ENCODE assay signal across 10 cellular contexts in genomic region chr20:34084227-34084923, GRCh38. TPM values are rescaled to one million over a fixed set of nuclear protein-coding genes. Genes with fewer than 3 reads are reported as not detected.
DNase-seq lines count a peak whose midpoint lies in the region; ATAC-seq and TF ChIP-seq lines count a peak whose summit lies in the region.
"Had no signal": no experiment of that assay in that cellular context is flagged by ENCODE, and none has a peak within 500 bp of the region (broad histone marks: within the 10 kb centered on the region; RNA-seq: fewer than 3 reads in every experiment).

No MANE protein-coding gene starts in this region.

- H3K23me2 ChIP-seq in H9 (ENCODE audit: insufficient read length, low read depth, low read length, poor library complexity, severe bottlenecking): no peaks in the 10 kb centered on the region

- no peak for ATAC-seq in activated T-helper 17 cell treated with anti-CD3 and anti-CD28 coated beads, Interleukin-2, amount 50 U/mL, for 72 hours (replicated peaks)
- peak; percentile 25 to 53 (median 32) for ATAC-seq in psoas muscle
- no peak for ATAC-seq in HG02763 (IDR thresholded peaks at IDR 0.05; ENCODE audit: unreplicated experiment)
- ATAC-seq in HG03139 (IDR thresholded peaks at IDR 0.05; ENCODE audit: unreplicated experiment): no peak

- no peak overlapping the region for H2AFZ ChIP-seq in H9 (ENCODE audit: low read length)

- H3K9ac ChIP-seq in H9 (ENCODE audit: extremely low read depth, insufficient read length, low read length): no peak overlapping the region

- no CpG with 5 or more reads among the region's 9 CpGs for WGBS in H9 (ENCODE audit: extremely low coverage, insufficient read length, low lambda C conversion rate)
- WGBS in psoas muscle, 3 donors: 76 to 84% (median 76%) methylated on average over 9 of the region's 9 CpGs

- H3K79me2 ChIP-seq in H9 (ENCODE audit: insufficient read depth, low read length): no peaks in the 10 kb centered on the region

- H3K27me3 ChIP-seq in H9 (ENCODE audit: insufficient read depth, low read length) (no peaks in the 10 kb centered on the region), psoas muscle (ENCODE audit: insufficient read depth in 3 of 3, low read length in 2 of 3) (no peaks in the 10 kb centered on the region)
- H3K27me3 ChIP-seq: BE2C had no signal

- no peak overlapping the region for H4K91ac ChIP-seq in H9 (ENCODE audit: insufficient read length, low read depth, low read length)

- H2BK5ac ChIP-seq in H9 (ENCODE audit: insufficient read length, low read length): no peak overlapping the region

- H3K27ac ChIP-seq in H9 (ENCODE audit: insufficient read length, low read depth, low read length) (no peak overlapping the region), psoas muscle (peak overlapping the region; percentile 14)

- H3K14ac ChIP-seq in H9 (ENCODE audit: insufficient read depth, low read length): no peak overlapping the region

- H3K36me3 Mint-ChIP-seq in activated T-cell treated with anti-CD3 and anti-CD28 coated beads, Interleukin-2, amount 50 U/mL, for 24 hours (ENCODE audit: low read depth): peaks cover 95% of the 10 kb centered on the region
- H3K36me3 Mint-ChIP-seq in H9 (ENCODE audit: insufficient read depth in 1 of 3, low read depth in 3 of 3): peaks cover 15 to 63% (median 24%) of the 10 kb centered on the region in 3 experiments
- H3K36me3 Mint-ChIP-seq in activated T-helper 17 cell treated with anti-CD3 and anti-CD28 coated beads, Interleukin-2, amount 50 U/mL, for 72 hours (ENCODE audit: low read depth): peaks cover 86% of the 10 kb centered on the region

- H3K18ac ChIP-seq in H9 (ENCODE audit: insufficient read length, low read depth, low read length): no peak overlapping the region

- no peak overlapping the region for H2AK5ac ChIP-seq in H9 (ENCODE audit: insufficient read length, low read length)

- H3K9me3 ChIP-seq in H9 (ENCODE audit: control insufficient read depth, low read depth, low read length) (no peaks in the 10 kb centered on the region), psoas muscle (no peaks in the 10 kb centered on the region)
- H3K9me3 ChIP-seq: BE2C had no signal

- H3K4ac ChIP-seq in H9 (ENCODE audit: low read depth, low read length): no peak overlapping the region

- peak overlapping the region; percentile 47 for H3K27ac Mint-ChIP-seq in activated T-cell treated with anti-CD3 and anti-CD28 coated beads, Interleukin-2, amount 50 U/mL, for 24 hours
- peak overlapping the region; percentile 30 to 73 (median 50); a peak in 3 of 7 replicates for H3K27ac Mint-ChIP-seq in H9
- peak overlapping the region; percentile 26 for H3K27ac Mint-ChIP-seq in activated T-helper 17 cell treated with anti-CD3 and anti-CD28 coated beads, Interleukin-2, amount 50 U/mL, for 72 hours

- no peak overlapping the region for H4K5ac ChIP-seq in H9 (ENCODE audit: insufficient read length, low read depth, low read length)

- no peak overlapping the region for H3K4me3 Mint-ChIP-seq in activated T-cell treated with anti-CD3 and anti-CD28 coated beads, Interleukin-2, amount 50 U/mL, for 24 hours
- no peak overlapping the region for H3K4me3 Mint-ChIP-seq in H9
- H3K4me3 Mint-ChIP-seq in activated T-helper 17 cell treated with anti-CD3 and anti-CD28 coated beads, Interleukin-2, amount 50 U/mL, for 72 hours: no peak overlapping the region

- H4K20me1 ChIP-seq in H9 (ENCODE audit: control insufficient read depth, insufficient read depth, insufficient read length): no peaks in the 10 kb centered on the region

- no peaks in the 10 kb centered on the region for H3K79me1 ChIP-seq in H9 (ENCODE audit: insufficient read depth, low read depth, low read length, poor library complexity, severe bottlenecking)

- H2BK12ac ChIP-seq in H9 (ENCODE audit: insufficient read length, low read depth, low read length): no peak overlapping the region

- TF ChIP-seq CTCF in H9 (conservative IDR thresholded peaks at IDR 0.05) (no peak), psoas muscle (IDR thresholded peaks at IDR 0.05) (no peak)

- no peak overlapping the region for H3K56ac ChIP-seq in H9 (ENCODE audit: insufficient read length, low read depth, low read length)

- H3K36me3 ChIP-seq in psoas muscle (ENCODE audit: insufficient read depth in 1 of 2, low read depth in 1 of 2): peaks cover 13 to 81% of the 10 kb centered on the region in 2 donors

- intact Hi-C loops in psoas muscle (cut with DNase I): loop anchor here in 1 of 2 donors (2.0 kb wide), 1 partner anchor 24 kb away; no protein-coding TSS in a partner anchor

- H3K4me1 Mint-ChIP-seq in activated T-cell treated with anti-CD3 and anti-CD28 coated beads, Interleukin-2, amount 50 U/mL, for 24 hours (ENCODE audit: low read depth): peaks cover 10% of the 10 kb centered on the region
- H3K4me1 Mint-ChIP-seq in H9: no peaks in the 10 kb centered on the region
- H3K4me1 Mint-ChIP-seq in activated T-helper 17 cell treated with anti-CD3 and anti-CD28 coated beads, Interleukin-2, amount 50 U/mL, for 72 hours: peaks cover 7% of the 10 kb centered on the region

- no peak overlapping the region for H3K4me3 ChIP-seq in psoas muscle

- H3K4me1 ChIP-seq in H9 (ENCODE audit: insufficient read depth, low read length) (no peaks in the 10 kb centered on the region), psoas muscle (peaks cover 24% of the 10 kb centered on the region)

- no peak overlapping the region for H3T11ph ChIP-seq in H9 (ENCODE audit: low read length)

- DNase-seq in activated T-cell treated with anti-CD3 and anti-CD28 coated beads, Interleukin-2, amount 50 U/mL, for 24 hours: no peak
- DNase-seq in activated T-cell treated with anti-CD3 and anti-CD28 coated beads, Interleukin-2, amount 50 U/mL, for 1 hour: no peak
- DNase-seq in H9: no peak
- DNase-seq in psoas muscle: no peak
- DNase-seq in central memory CD4-positive, alpha-beta T cell: no peak
- DNase-seq: BE2C, NCI-H1694 treated with DMSO at 0.1 percent for 48 hours had no signal

- H2BK15ac ChIP-seq in H9 (ENCODE audit: low read depth, low read length): no peak overlapping the region

- no peak overlapping the region for H3K4me2 ChIP-seq in H9 (ENCODE audit: insufficient read depth, insufficient read length, low read length)

- H2BK20ac ChIP-seq in H9 (ENCODE audit: low read depth, low read length, poor library complexity, severe bottlenecking): no peak overlapping the region

- no peaks in the 10 kb centered on the region for H3K9me3 Mint-ChIP-seq in activated T-cell treated with anti-CD3 and anti-CD28 coated beads, Interleukin-2, amount 50 U/mL, for 24 hours
- H3K9me3 Mint-ChIP-seq in H9: no peaks in the 10 kb centered on the region
- no peaks in the 10 kb centered on the region for H3K9me3 Mint-ChIP-seq in activated T-helper 17 cell treated with anti-CD3 and anti-CD28 coated beads, Interleukin-2, amount 50 U/mL, for 72 hours

- H3K23ac ChIP-seq in H9 (ENCODE audit: insufficient read length, low read depth, low read length): no peak overlapping the region

- no peak overlapping the region for H2BK120ac ChIP-seq in H9 (ENCODE audit: low read depth, low read length, poor library complexity, severe bottlenecking)

- H3K27me3 Mint-ChIP-seq in activated T-cell treated with anti-CD3 and anti-CD28 coated beads, Interleukin-2, amount 50 U/mL, for 24 hours: no peaks in the 10 kb centered on the region
- H3K27me3 Mint-ChIP-seq in H9 (ENCODE audit: low read depth): no peaks in the 10 kb centered on the region
- no peaks in the 10 kb centered on the region for H3K27me3 Mint-ChIP-seq in activated T-helper 17 cell treated with anti-CD3 and anti-CD28 coated beads, Interleukin-2, amount 50 U/mL, for 72 hours

- no peak overlapping the region for H4K8ac ChIP-seq in H9 (replicated peaks; ENCODE audit: insufficient read length, low read depth, low read length)

RNA-seq across cellular contexts. Expression of gene EIF2S2, which starts 27.7 kb away (rescaled TPM):
- 188 and 189 TPM in 2 replicates for total RNA-seq in H9 (2021)
- total RNA-seq in activated T-helper 17 cell treated with anti-CD3 and anti-CD28 coated beads, Interleukin-2, amount 50 U/mL, for 72 hours: 100 to 1,000 TPM in 1 of 2 donors, 10 to 100 TPM in 1; 64.0 to 107 TPM
- 10 to 100 TPM; 49.4 to 88.9 (median 82.8) TPM for total RNA-seq in psoas muscle
- 100 to 1,000 TPM in 2 of 3 donors, 10 to 100 TPM in 1; 95.8 to 219 (median 192) TPM for polyA plus RNA-seq in psoas muscle

Comparison
In these comparisons a context has a peak if more than half of its experiments do, and no peak if none do; other contexts are left out.
1. ATAC-seq: peak in psoas muscle (4 of 4); none in activated T-helper 17 cell treated with anti-CD3 and anti-CD28 coated beads, Interleukin-2, amount 50 U/mL, for 72 hours (single experiment), HG02763 (single experiment) and HG03139 (single experiment).
2. Peak in every context shown above with its lines, with median percentiles within 50 percentile points of each other: H3K27ac Mint-ChIP-seq.